In the genomic region with DNA sequence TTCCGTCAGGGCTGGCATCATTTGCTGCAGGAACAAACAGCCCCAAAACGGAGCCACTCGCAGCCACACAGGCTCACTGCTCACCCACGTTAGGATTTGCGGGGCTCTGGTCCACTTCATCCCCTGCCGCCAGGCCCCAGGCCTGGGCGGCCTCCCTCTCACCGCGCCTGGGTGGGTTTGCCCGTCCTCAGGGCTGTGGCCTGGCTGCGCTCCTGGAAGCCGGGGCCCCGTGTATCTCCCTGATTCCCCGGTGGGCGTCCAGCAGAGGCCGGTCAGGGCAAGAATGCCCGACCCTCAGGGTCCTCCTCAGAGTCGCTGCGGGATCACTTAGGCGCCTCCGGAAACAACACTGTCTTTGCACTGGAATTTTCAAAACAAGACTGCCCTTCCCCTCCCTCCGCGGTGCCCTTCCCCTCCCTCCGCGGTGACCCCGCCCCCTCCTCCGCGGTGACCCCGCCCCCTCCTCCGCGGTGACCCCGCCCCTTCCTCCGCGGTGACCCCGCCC, we compare ENCODE assay signal across 12 cellular contexts. TPM values are rescaled to one million over a fixed set of nuclear protein-coding genes. Genes with fewer than 3 reads are reported as not detected.
DNase-seq lines count a peak whose midpoint lies in the region; ATAC-seq lines count a peak whose summit lies in the region.
"Had no signal": no experiment of that assay in that cellular context is flagged by ENCODE, and none has a peak within 500 bp of the region (broad histone marks: within the 10 kb centered on the region; RNA-seq: fewer than 3 reads in every experiment).

No MANE protein-coding gene starts in this region.

- no peak overlapping the region for H3K27ac ChIP-seq in thymus (ENCODE audit: low read depth)

- peaks cover 9% of the 10 kb centered on the region for H3K4me1 ChIP-seq in thymus (ENCODE audit: control insufficient read depth, insufficient read depth, low read length)

- 53% methylated on average over 27 of the region's 35 CpGs for WGBS in thymus

- peaks cover 35 to 36% of the 10 kb centered on the region in 2 donors for H3K4me1 Mint-ChIP-seq in effector memory CD8-positive, alpha-beta T cell (ENCODE audit: low read depth in 2 of 2)

- no peaks in the 10 kb centered on the region for H3K36me3 ChIP-seq in thymus (ENCODE audit: control insufficient read depth, insufficient read depth)

- H3K4me3 ChIP-seq in thymus (ENCODE audit: low read length), result peak overlapping the region; percentile 22

- H3K27me3 Mint-ChIP-seq in effector memory CD8-positive, alpha-beta T cell, result peaks cover 0 to 9% of the 10 kb centered on the region in 2 donors

- no peaks in the 10 kb centered on the region for H3K27me3 ChIP-seq in thymus (ENCODE audit: control insufficient read depth, insufficient read depth)

- intact Hi-C loops in Right ventricle myocardium inferior (cut with DNase I), result no loop called here
- intact Hi-C loops in cardiac septum (cut with DNase I), result no loop called here

- H3K27ac Mint-ChIP-seq in effector memory CD8-positive, alpha-beta T cell, result peak overlapping the region in 1 of 2 donors; percentile 46

- no peaks in the 10 kb centered on the region for H3K9me3 ChIP-seq in thymus (ENCODE audit: control insufficient read depth)

- peaks cover 38% of the 10 kb centered on the region for H3K36me3 Mint-ChIP-seq in effector memory CD8-positive, alpha-beta T cell (ENCODE audit: insufficient read depth)

- ATAC-seq in Right ventricle myocardium inferior (no peak), HG02885 (IDR thresholded peaks at IDR 0.05; ENCODE audit: poor library complexity, unreplicated experiment) (no peak)
- ATAC-seq in effector memory CD8-positive, alpha-beta T cell (replicated peaks), result peak; percentile 18
- ATAC-seq: left lobe of liver had no signal

- DNase-seq in Right ventricle myocardium inferior (ENCODE audit: missing footprints) (peak; percentile 43), cardiac septum (ENCODE audit: low spot score) (no peak), T-helper 22 cell (ENCODE audit: low read depth) (peak; percentile 31), OCI-M2 (lab: John Stamatoyannopoulos, UW; ENCODE audit: unreplicated experiment) (no peak), glomerular visceral epithelial cell (ENCODE audit: extremely low spot score) (no peak)
- peak in 2 of 3 experiments; percentile 26 to 43 for DNase-seq in effector memory CD8-positive, alpha-beta T cell
- DNase-seq: cerebellar nuclear complex, NCI-H1048, NCI-H524 treated with DMSO at 0.1 percent for 48 hours had no signal

- no peaks in the 10 kb centered on the region for H3K9me3 Mint-ChIP-seq in effector memory CD8-positive, alpha-beta T cell

- peak overlapping the region; percentile 57 to 69 for H3K4me3 Mint-ChIP-seq in effector memory CD8-positive, alpha-beta T cell

RNA-seq across cellular contexts. Expression of a gene that starts 15.7 kb away (rescaled TPM):
- total RNA-seq in Right ventricle myocardium inferior (51.9 TPM), cardiac septum (60.4 TPM)
- polyA plus RNA-seq in thymus, result 28.7 TPM

Comparison
In these comparisons a context has a peak if more than half of its experiments do, and no peak if none do; other contexts are left out.
1. DNase-seq: peak in Right ventricle myocardium inferior (single experiment), T-helper 22 cell (single experiment) and effector memory CD8-positive, alpha-beta T cell (2 of 3); none in cardiac septum (single experiment), OCI-M2 (single experiment) and glomerular visceral epithelial cell (single experiment).